Comparison of ENCODE assay signal across 16 cellular contexts in genomic region chr2:49021170-49021743, GRCh38.
DNase-seq lines count a peak whose midpoint lies in the region; ATAC-seq and TF ChIP-seq lines count a peak whose summit lies in the region.
"Had no signal": no experiment of that assay in that cellular context is flagged by ENCODE, and none has a peak within 500 bp of the region (broad histone marks: within the 10 kb centered on the region; RNA-seq: fewer than 3 reads in every experiment).

No MANE protein-coding gene starts in this region.

- no peak for TF ChIP-seq CTCF in endodermal cell (conservative IDR thresholded peaks at IDR 0.05)

- intact Hi-C loops in right cardiac atrium (cut with DNase I): no loop called here

- H3K27ac ChIP-seq in endodermal cell (ENCODE audit: low read depth, low read length) (peak overlapping the region; percentile 30), right cardiac atrium (ENCODE audit: low read length) (peak overlapping the region; percentile 83)
- H3K27ac ChIP-seq: PC-9 had no signal

- H3K9me3 ChIP-seq in endodermal cell (ENCODE audit: control insufficient read depth, low read length): no peaks in the 10 kb centered on the region
- no peaks in the 10 kb centered on the region for H3K9me3 ChIP-seq in right cardiac atrium (ENCODE audit: control insufficient read depth, low read length)

- no peaks in the 10 kb centered on the region for H3K36me3 ChIP-seq in endodermal cell (ENCODE audit: control insufficient read depth, insufficient read depth, low read length)

- ATAC-seq in right cardiac atrium (peak; percentile 46 to 56), GM19395 (IDR thresholded peaks at IDR 0.05; ENCODE audit: unreplicated experiment) (no peak)
- ATAC-seq: HCT116 had no signal

- WGBS in endodermal cell (ENCODE audit: insufficient coverage in 1 of 2, insufficient read length in 1 of 2), 2 experiments: 91 to 100% methylated on average over 1 to 3 of the region's 3 CpGs
- WGBS in right cardiac atrium: 56% methylated on average over 3 of the region's 3 CpGs

- peaks cover 5% of the 10 kb centered on the region for H3K4me1 ChIP-seq in endodermal cell (ENCODE audit: control insufficient read depth, insufficient read depth, low read length)
- peaks cover 2% of the 10 kb centered on the region for H3K4me1 ChIP-seq in right cardiac atrium (ENCODE audit: control insufficient read depth, insufficient read depth, low read length)

- H3K4me3 Mint-ChIP-seq in endodermal cell: no peak overlapping the region
- H3K4me3 Mint-ChIP-seq: CD4-positive, alpha-beta T cell had no signal

- H3K4me1 Mint-ChIP-seq in endodermal cell: peaks cover 14% of the 10 kb centered on the region

- H3K9ac ChIP-seq in endodermal cell (ENCODE audit: extremely low read depth, low read length, poor library complexity, severe bottlenecking): no peak overlapping the region

- no peaks in the 10 kb centered on the region for H3K9me3 Mint-ChIP-seq in endodermal cell
- H3K9me3 Mint-ChIP-seq: CD4-positive, alpha-beta T cell had no signal

- H3K27ac Mint-ChIP-seq in endodermal cell: no peak overlapping the region
- H3K27ac Mint-ChIP-seq: CD4-positive, alpha-beta T cell had no signal

- no peaks in the 10 kb centered on the region for H3K27me3 Mint-ChIP-seq in endodermal cell (ENCODE audit: insufficient read depth)
- H3K27me3 Mint-ChIP-seq: CD4-positive, alpha-beta T cell had no signal

- H3K27me3 ChIP-seq in endodermal cell (ENCODE audit: control insufficient read depth, insufficient read depth, low read length, poor library complexity, severe bottlenecking) (no peaks in the 10 kb centered on the region), right cardiac atrium (ENCODE audit: control insufficient read depth, insufficient read depth) (no peaks in the 10 kb centered on the region)

- DNase-seq in D341Med (ENCODE audit: low spot score): peak; percentile 30
- peak; percentile 17 for DNase-seq in NCI-H1694 treated with DMSO at 0.1 percent for 48 hours (lab: John Stamatoyannopoulos, UW)
- DNase-seq in endodermal cell: no peak
- no peak for DNase-seq in right cardiac atrium
- DNase-seq in NCI-H2171 treated with DMSO at 0.1 percent for 48 hours (lab: John Stamatoyannopoulos, UW): no peak
- no peak for DNase-seq in activated T-cell treated with anti-CD3 and anti-CD28 coated beads for 4 hours
- DNase-seq: AML-193; CD4-positive, alpha-beta T cell; Karpas-422; MM.1S; NCI-H1105 treated with DMSO at 0.1 percent for 48 hours; NCI-H2029 treated with DMSO at 0.1 percent for 48 hours; NCI-H345; PC-9 had no signal

- no peaks in the 10 kb centered on the region for H3K36me3 Mint-ChIP-seq in endodermal cell (ENCODE audit: low read depth)

- H3K4me3 ChIP-seq in endodermal cell (ENCODE audit: low read length) (no peak overlapping the region), right cardiac atrium (ENCODE audit: low read length) (no peak overlapping the region)
- H3K4me3 ChIP-seq: PC-9 had no signal

Comparison
In these comparisons a context has a peak if more than half of its experiments do, and no peak if none do; other contexts are left out.
1. DNase-seq: peak in D341Med (single experiment) and NCI-H1694 treated with DMSO at 0.1 percent for 48 hours (single experiment); none in endodermal cell (single experiment), right cardiac atrium (0 of 3), NCI-H2171 treated with DMSO at 0.1 percent for 48 hours (single experiment) and activated T-cell treated with anti-CD3 and anti-CD28 coated beads for 4 hours (single experiment).